Comparison of ENCODE assay signal across 21 cellular contexts in the genomic region with DNA sequence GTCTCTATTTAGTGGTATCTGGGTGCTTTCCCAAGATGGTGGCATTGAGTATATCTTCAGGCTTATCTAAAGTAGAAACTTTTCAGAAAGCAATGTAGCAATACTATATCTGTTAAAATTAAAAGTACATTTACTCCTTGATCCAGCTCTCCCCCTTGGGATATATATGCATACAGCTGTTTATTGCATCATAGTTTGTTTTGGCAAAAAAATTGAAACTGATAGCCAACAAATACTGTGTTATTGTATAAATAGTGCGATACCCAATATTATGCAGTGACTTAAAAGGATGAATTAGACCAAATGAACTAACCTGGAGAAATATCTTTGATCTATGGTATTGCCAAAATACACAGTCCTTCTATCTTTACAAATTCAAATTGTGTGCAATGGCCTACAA. TPM values are rescaled to one million over a fixed set of nuclear protein-coding genes. Genes with fewer than 3 reads are reported as not detected.
A peak's percentile ranks its signal among the peaks of the same experiment; 100 is the strongest.
DNase-seq lines count a peak whose midpoint lies in the region; ATAC-seq, FAIRE-seq and TF ChIP-seq lines count a peak whose summit lies in the region.
"Had no signal": no experiment of that assay in that cellular context is flagged by ENCODE, and none has a peak within 500 bp of the region (broad histone marks: within the 10 kb centered on the region; RNA-seq: fewer than 3 reads in every experiment).

No MANE protein-coding gene starts in this region.

- ATAC-seq in K562 (no peak), GM18867 (IDR thresholded peaks at IDR 0.05; ENCODE audit: unreplicated experiment) (no peak)

- H4K20me1 ChIP-seq in K562 (replicated peaks; ENCODE audit: control insufficient read depth, insufficient read depth, low read length) = no peaks in the 10 kb centered on the region

- H2AFZ ChIP-seq in K562 (ENCODE audit: low read depth, low read length) (no peak overlapping the region), neuronal stem cell (ENCODE audit: low read length) (no peak overlapping the region)
- H2AFZ ChIP-seq: GM23248 had no signal

- no peak overlapping the region for H2AK5ac ChIP-seq in neuronal stem cell (ENCODE audit: low read depth, low read length)

- DNase-seq in LHCN-M2 (ENCODE audit: low read depth) = peak; percentile 19
- no peak for DNase-seq in K562 (ENCODE audit: extremely low read depth in 1 of 4, low spot score in 3 of 4)
- no peak for DNase-seq in neuronal stem cell (ENCODE audit: low spot score)
- DNase-seq in GM13976 (ENCODE audit: low spot score) = no peak
- no peak for DNase-seq in stomach
- DNase-seq: ACHN; BE2C; C1 segment of cervical spinal cord; CD4-positive, CD25-positive, alpha-beta regulatory T cell; CD8-positive, alpha-beta memory T cell; COR-L47; DMS 273 treated with DMSO at 0.1 percent for 48 hours; DMS79; GDM1; GM23248 had no signal

- no peak for TF ChIP-seq RAD21 in K562 (CRISPR knock-in tag; conservative IDR thresholded peaks at IDR 0.05 in 1 of 2, IDR thresholded peaks at IDR 0.05 in 1 of 2)

- no peaks in the 10 kb centered on the region for H3K4me1 ChIP-seq in K562 (replicated peaks in 1 of 2; ENCODE audit: control insufficient read depth in 2 of 2, insufficient read depth in 2 of 2, low read length in 2 of 2)
- H3K4me1 ChIP-seq in neuronal stem cell (ENCODE audit: control insufficient read depth in 2 of 2, insufficient read depth in 1 of 2, low read depth in 1 of 2, low read length in 2 of 2) = no peaks in the 10 kb centered on the region
- no peaks in the 10 kb centered on the region for H3K4me1 ChIP-seq in stomach
- H3K4me1 ChIP-seq: BE2C, HAP-1 had no signal

- no peak overlapping the region for H3K4me2 ChIP-seq in K562 (ENCODE audit: insufficient read depth, low read length)
- peak overlapping the region; percentile 4 for H3K4me2 ChIP-seq in neuronal stem cell (ENCODE audit: insufficient read depth, low read length, poor library complexity, severe bottlenecking)

- no peak for TF ChIP-seq CTCF in K562 (IDR thresholded peaks at IDR 0.05 in 2 of 3, conservative IDR thresholded peaks at IDR 0.05 in 1 of 3; ENCODE audit: insufficient read depth in 2 of 3, low read depth in 1 of 3, low read length in 3 of 3)
- no peak for TF ChIP-seq CTCF in GM13976 (IDR thresholded peaks at IDR 0.05; ENCODE audit: borderline replicate concordance, control extremely low read depth, extremely low read depth, insufficient read depth, missing control alignments)
- TF ChIP-seq CTCF in stomach (IDR thresholded peaks at IDR 0.05) = no peak

- no peak for FAIRE-seq in K562 (lab: Jason Lieb, UNC)
- FAIRE-seq: A204.1, GM12892 had no signal

- no peak overlapping the region for H2BK15ac ChIP-seq in neuronal stem cell (ENCODE audit: low read length)

- no peak overlapping the region for H4K8ac ChIP-seq in neuronal stem cell (ENCODE audit: low read depth, low read length)

- POLR2A ChIA-PET in K562 (lab: Yijun Ruan, JAX) = no interaction called here

- no peaks in the 10 kb centered on the region for H3K9me3 ChIP-seq in K562 (replicated peaks; ENCODE audit: control insufficient read depth, insufficient read depth, low read depth, low read length)
- peaks cover under 1 to 3% of the 10 kb centered on the region in 2 donors for H3K9me3 ChIP-seq in neuronal stem cell (replicated peaks in 1 of 2; ENCODE audit: control insufficient read depth in 2 of 2, insufficient read depth in 1 of 2, low read depth in 1 of 2, low read length in 2 of 2)
- peaks cover 0 to 7% (median 5%) of the 10 kb centered on the region in 4 donors for H3K9me3 ChIP-seq in stomach
- H3K9me3 ChIP-seq: BE2C, HAP-1 had no signal

- H3K79me2 ChIP-seq in K562 (ENCODE audit: control insufficient read depth, insufficient read depth, low read length) = no peaks in the 10 kb centered on the region

- H3K4me3 ChIP-seq in K562 (no peak overlapping the region), neuronal stem cell (ENCODE audit: low read length in 2 of 2) (no peak overlapping the region), stomach (no peak overlapping the region)
- H3K4me3 ChIP-seq: GM23248, HAP-1 had no signal

- 0% methylated on average over 1 of the region's 1 CpG for WGBS in K562 (ENCODE audit: insufficient coverage, low coverage, missing lambda C conversion rate)
- WGBS in neuronal stem cell (ENCODE audit: extremely low coverage in 2 of 2, insufficient read length in 2 of 2, insufficient replicate concordance in 1 of 2), 2 donors = no CpG with 5 or more reads among the region's 1 CpG
- 49 to 64% (median 50%) methylated on average over 1 of the region's 1 CpG for WGBS in stomach, 5 donors

- no peak overlapping the region for H3K4ac ChIP-seq in neuronal stem cell (ENCODE audit: low read length)

- no peak overlapping the region for H3K9ac ChIP-seq in K562 (ENCODE audit: insufficient read depth in 1 of 2, low read depth in 2 of 2, low read length in 2 of 2)
- H3K9ac ChIP-seq in neuronal stem cell (ENCODE audit: low read depth, low read length, poor library complexity) = no peak overlapping the region
- H3K9ac ChIP-seq: GM23248 had no signal

- no peak overlapping the region for H4K91ac ChIP-seq in neuronal stem cell (ENCODE audit: low read depth, low read length, poor library complexity)

- no peaks in the 10 kb centered on the region for H3K9me1 ChIP-seq in K562 (ENCODE audit: control insufficient read depth, insufficient read depth, low read length)

- CTCF ChIA-PET in K562 (lab: Yijun Ruan, JAX; ENCODE audit: low intra/inter-chr PET ratio) = no interaction called here

- no peaks in the 10 kb centered on the region; a peak in 1 of 5 replicates for H3K27me3 ChIP-seq in K562 (ENCODE audit: control insufficient read depth in 2 of 2, insufficient read depth in 2 of 2, low read length in 2 of 2)
- H3K27me3 ChIP-seq in neuronal stem cell (ENCODE audit: control insufficient read depth in 3 of 3, insufficient read depth in 3 of 3, low read depth in 1 of 3, low read length in 3 of 3) = peaks cover 0 to 13% (median 0%) of the 10 kb centered on the region in 3 experiments
- H3K27me3 ChIP-seq in stomach = peaks cover 0 to 6% (median 0%) of the 10 kb centered on the region in 3 donors

- in situ Hi-C loops in K562 (cut with MboI) (no loop called here), GM13976 (cut with MboI; ENCODE audit: low sequenced_read_pairs, unreplicated experiment) (no loop called here)

- H3K23ac ChIP-seq in neuronal stem cell (ENCODE audit: low read depth, low read length, poor library complexity) = no peak overlapping the region

- BruUV-seq in K562 (replicated peaks; lab: Mats Ljungman, UMichigan) = no TSS peak

- TF ChIP-seq EP300 in K562 (IDR thresholded peaks at IDR 0.05; ENCODE audit: low read length) = no peak
- TF ChIP-seq EP300 in stomach (IDR thresholded peaks at IDR 0.05) = no peak

- H2BK5ac ChIP-seq in neuronal stem cell (ENCODE audit: low read length) = no peak overlapping the region

- H3K36me3 ChIP-seq in K562 (ENCODE audit: control insufficient read depth, insufficient read depth, low read length) (no peaks in the 10 kb centered on the region), neuronal stem cell (replicated peaks in 1 of 2; ENCODE audit: control insufficient read depth in 2 of 2, insufficient read depth in 2 of 2, low read length in 2 of 2) (no peaks in the 10 kb centered on the region), stomach (no peaks in the 10 kb centered on the region)
- H3K36me3 ChIP-seq: BE2C, HAP-1 had no signal

- H3K79me1 ChIP-seq in neuronal stem cell (ENCODE audit: low read depth, low read length) = no peaks in the 10 kb centered on the region

- intact Hi-C loops in K562 (cut with micrococcal nuclease) = no loop called here
- intact Hi-C loops in stomach (cut with DNase I; ENCODE audit: low total_unique reads) = no loop called here

- H3K27ac ChIP-seq in K562 (ENCODE audit: extremely low read depth, low read depth, low read length) (no peak overlapping the region), neuronal stem cell (replicated peaks; ENCODE audit: low read length) (no peak overlapping the region), stomach (no peak overlapping the region)
- H3K27ac ChIP-seq: GM23248 had no signal

- no peak overlapping the region for H3K14ac ChIP-seq in neuronal stem cell (ENCODE audit: low read length)

- H2BK12ac ChIP-seq in neuronal stem cell (ENCODE audit: low read length) = no peak overlapping the region

- H2BK120ac ChIP-seq in neuronal stem cell (ENCODE audit: low read depth, low read length) = no peak overlapping the region

- TF ChIP-seq POLR2A in K562 (conservative IDR thresholded peaks at IDR 0.05) = no peak
- no peak for TF ChIP-seq POLR2A in stomach (IDR thresholded peaks at IDR 0.05)

- H3K18ac ChIP-seq in neuronal stem cell (ENCODE audit: low read length) = no peak overlapping the region

RNA-seq across cellular contexts. Expression of gene OR10A3, which starts 8.4 kb away (rescaled TPM):
- total RNA-seq in LHCN-M2 (2014; rRNA removed) = not detected in 2 replicates
- 0.12 TPM for polyA plus RNA-seq in LHCN-M2 (2012)
- not detected in 2 replicates for total RNA-seq in K562 (2011; cell fraction: chromatin; rRNA removed; ENCODE audit: low replicate concordance)
- total RNA-seq in K562 (2011; cell fraction: nucleolus; rRNA removed) = not detected in 2 replicates
- not detected in 2 replicates for total RNA-seq in K562 (2011; cell fraction: nucleoplasm; rRNA removed)
- total RNA-seq in K562 (2014; rRNA removed) = not detected in 2 replicates
- total RNA-seq in K562 (2014; rRNA removed; fragmentation: Illumina TruSeq; extraction: Trizol) = not detected in 2 replicates
- not detected in 2 replicates for total RNA-seq in K562 (2015; rRNA removed; fragmentation: Illumina TruSeq; extraction: Trizol)
- total RNA-seq in K562 (2021) = not detected in 2 replicates
- not detected in 2 replicates for polyA plus RNA-seq in K562 (2011; rRNA removed)
- polyA plus RNA-seq in K562 (2011; cell fraction: cytosol; rRNA removed) = not detected in 2 replicates
- not detected in 2 replicates for polyA plus RNA-seq in K562 (2011; cell fraction: nucleus; rRNA removed)
- polyA plus RNA-seq in K562 (2012) = not detected in 2 replicates
- not detected in 2 replicates for polyA plus RNA-seq in K562 (2014; fragmentation: Illumina TruSeq; extraction: Trizol)
- polyA plus RNA-seq in K562 (2014; fragmentation: Nextera tagmentation; extraction: Ambion mirVana) = not detected
- polyA plus RNA-seq in K562 (2014; rRNA removed) = not detected in 2 replicates
- polyA minus RNA-seq in K562 (2011; rRNA and poly(A)+ RNA removed) = not detected in 2 replicates
- polyA minus RNA-seq in K562 (2011; cell fraction: cytosol; rRNA and poly(A)+ RNA removed) = not detected in 2 replicates
- not detected in 2 replicates for polyA minus RNA-seq in K562 (2011; cell fraction: nucleus; rRNA and poly(A)+ RNA removed)
- polyA plus RNA-seq in neuronal stem cell (2013, experiment 1 of 2) = not detected
- polyA plus RNA-seq in neuronal stem cell (2013, experiment 2 of 2) = not detected
- total RNA-seq in stomach = not detected
- not detected for polyA plus RNA-seq in stomach
- total RNA-seq: CD4-positive, CD25-positive, alpha-beta regulatory T cell; CD8-positive, alpha-beta memory T cell; Daoy; H4 had no signal
- polyA plus RNA-seq: CD4-positive, CD25-positive, alpha-beta regulatory T cell; CD8-positive, alpha-beta memory T cell had no signal

RNA-seq across cellular contexts. Expression of gene NLRP10, which starts 15.3 kb away (rescaled TPM):
- total RNA-seq in LHCN-M2 (2014; rRNA removed) (2.7 and 10.7 TPM in 2 replicates), K562 (2014; rRNA removed) (0.14 TPM in 1 of 2 replicates, not detected in the other), K562 (2014; rRNA removed; fragmentation: Illumina TruSeq; extraction: Trizol) (0.04 TPM in 1 of 2 replicates, not detected in the other), K562 (2015; rRNA removed; fragmentation: Illumina TruSeq; extraction: Trizol) (not detected in 2 replicates), K562 (2021) (0.09 TPM in 1 of 2 replicates, not detected in the other), stomach (not detected)
- polyA plus RNA-seq in LHCN-M2 (2012) = 5.9 TPM
- total RNA-seq in K562 (2011; cell fraction: chromatin; rRNA removed; ENCODE audit: low replicate concordance) = not detected in 2 replicates
- not detected in 2 replicates for total RNA-seq in K562 (2011; cell fraction: nucleolus; rRNA removed)
- not detected in 2 replicates for total RNA-seq in K562 (2011; cell fraction: nucleoplasm; rRNA removed)
- polyA plus RNA-seq in K562 (2011; rRNA removed) (not detected in 2 replicates), K562 (2014; fragmentation: Illumina TruSeq; extraction: Trizol) (not detected in 2 replicates), K562 (2014; fragmentation: Nextera tagmentation; extraction: Ambion mirVana) (not detected), K562 (2014; rRNA removed) (not detected in 2 replicates), stomach (not detected)
- not detected in 2 replicates for polyA plus RNA-seq in K562 (2011; cell fraction: cytosol; rRNA removed)
- polyA plus RNA-seq in K562 (2011; cell fraction: nucleus; rRNA removed) = not detected in 2 replicates
- polyA plus RNA-seq in K562 (2012) = 0.03 and 0.04 TPM in 2 replicates
- polyA minus RNA-seq in K562 (2011; rRNA and poly(A)+ RNA removed) = not detected in 2 replicates
- not detected in 2 replicates for polyA minus RNA-seq in K562 (2011; cell fraction: cytosol; rRNA and poly(A)+ RNA removed)
- not detected in 2 replicates for polyA minus RNA-seq in K562 (2011; cell fraction: nucleus; rRNA and poly(A)+ RNA removed)
- not detected for polyA plus RNA-seq in neuronal stem cell (2013, experiment 1 of 2)
- polyA plus RNA-seq in neuronal stem cell (2013, experiment 2 of 2) = not detected
- total RNA-seq: CD4-positive, CD25-positive, alpha-beta regulatory T cell; CD8-positive, alpha-beta memory T cell; H4 had no signal
- polyA plus RNA-seq: CD4-positive, CD25-positive, alpha-beta regulatory T cell; CD8-positive, alpha-beta memory T cell had no signal

RNA-seq across cellular contexts. Expression of gene OR10A6, which starts 18.9 kb away (rescaled TPM):
- total RNA-seq in LHCN-M2 (2014; rRNA removed) (not detected in 2 replicates), K562 (2014; rRNA removed) (not detected in 2 replicates), K562 (2014; rRNA removed; fragmentation: Illumina TruSeq; extraction: Trizol) (not detected in 2 replicates), K562 (2015; rRNA removed; fragmentation: Illumina TruSeq; extraction: Trizol) (not detected in 2 replicates), K562 (2021) (not detected in 2 replicates), stomach (1 to 10 TPM in 1 of 5 donors, under 1 TPM in 1, not detected in 3; under 0.01 to 9.6 TPM)
- 0.32 TPM for polyA plus RNA-seq in LHCN-M2 (2012)
- total RNA-seq in K562 (2011; cell fraction: chromatin; rRNA removed; ENCODE audit: low replicate concordance) = not detected in 2 replicates
- total RNA-seq in K562 (2011; cell fraction: nucleolus; rRNA removed) = not detected in 2 replicates
- not detected in 2 replicates for total RNA-seq in K562 (2011; cell fraction: nucleoplasm; rRNA removed)
- polyA plus RNA-seq in K562 (2011; rRNA removed) (not detected in 2 replicates), K562 (2014; fragmentation: Illumina TruSeq; extraction: Trizol) (not detected in 2 replicates), K562 (2014; fragmentation: Nextera tagmentation; extraction: Ambion mirVana) (not detected), K562 (2014; rRNA removed) (not detected in 2 replicates), stomach (not detected)
- not detected in 2 replicates for polyA plus RNA-seq in K562 (2011; cell fraction: cytosol; rRNA removed)
- polyA plus RNA-seq in K562 (2011; cell fraction: nucleus; rRNA removed) = not detected in 2 replicates
- not detected in 2 replicates for polyA plus RNA-seq in K562 (2012)
- polyA minus RNA-seq in K562 (2011; rRNA and poly(A)+ RNA removed) = not detected in 2 replicates
- not detected in 2 replicates for polyA minus RNA-seq in K562 (2011; cell fraction: cytosol; rRNA and poly(A)+ RNA removed)
- polyA minus RNA-seq in K562 (2011; cell fraction: nucleus; rRNA and poly(A)+ RNA removed) = not detected in 2 replicates
- polyA plus RNA-seq in neuronal stem cell (2013, experiment 1 of 2) = not detected
- polyA plus RNA-seq in neuronal stem cell (2013, experiment 2 of 2) = not detected
- total RNA-seq: CD4-positive, CD25-positive, alpha-beta regulatory T cell; CD8-positive, alpha-beta memory T cell; Daoy; H4 had no signal
- polyA plus RNA-seq: CD4-positive, CD25-positive, alpha-beta regulatory T cell; CD8-positive, alpha-beta memory T cell had no signal

RNA-seq across cellular contexts. Expression of gene EIF3F, which starts 37.2 kb away (rescaled TPM):
- total RNA-seq in LHCN-M2 (2014; rRNA removed) = 220 and 355 TPM in 2 replicates
- polyA plus RNA-seq in LHCN-M2 (2012) = 450 TPM
- total RNA-seq in K562 (2011; cell fraction: chromatin; rRNA removed; ENCODE audit: low replicate concordance) = 69.6 and 84.0 TPM in 2 replicates
- 51.2 and 55.0 TPM in 2 replicates for total RNA-seq in K562 (2011; cell fraction: nucleolus; rRNA removed)
- total RNA-seq in K562 (2011; cell fraction: nucleoplasm; rRNA removed) = 90.5 and 144 TPM in 2 replicates
- 189 and 258 TPM in 2 replicates for total RNA-seq in K562 (2014; rRNA removed)
- total RNA-seq in K562 (2014; rRNA removed; fragmentation: Illumina TruSeq; extraction: Trizol) = 168 and 174 TPM in 2 replicates
- 135 and 137 TPM in 2 replicates for total RNA-seq in K562 (2015; rRNA removed; fragmentation: Illumina TruSeq; extraction: Trizol)
- 254 and 259 TPM in 2 replicates for total RNA-seq in K562 (2021)
- 68.6 and 86.1 TPM in 2 replicates for polyA plus RNA-seq in K562 (2011; rRNA removed)
- 138 and 276 TPM in 2 replicates for polyA plus RNA-seq in K562 (2011; cell fraction: cytosol; rRNA removed)
- polyA plus RNA-seq in K562 (2011; cell fraction: nucleus; rRNA removed) = 112 and 136 TPM in 2 replicates
- polyA plus RNA-seq in K562 (2012) = 209 and 427 TPM in 2 replicates
- 232 and 237 TPM in 2 replicates for polyA plus RNA-seq in K562 (2014; fragmentation: Illumina TruSeq; extraction: Trizol)
- 10 to 100 TPM; 50.1 to 59.7 TPM for polyA plus RNA-seq in K562 (2014; fragmentation: Nextera tagmentation; extraction: Ambion mirVana)
- polyA plus RNA-seq in K562 (2014; rRNA removed) = 92.3 and 114 TPM in 2 replicates
- polyA minus RNA-seq in K562 (2011; rRNA and poly(A)+ RNA removed) = 109 and 158 TPM in 2 replicates
- 133 and 178 TPM in 2 replicates for polyA minus RNA-seq in K562 (2011; cell fraction: cytosol; rRNA and poly(A)+ RNA removed)
- polyA minus RNA-seq in K562 (2011; cell fraction: nucleus; rRNA and poly(A)+ RNA removed) = 35.4 and 57.6 TPM in 2 replicates
- polyA plus RNA-seq in neuronal stem cell (2013, experiment 1 of 2) = 844 TPM
- polyA plus RNA-seq in neuronal stem cell (2013, experiment 2 of 2) = 868 TPM
- 100 to 1,000 TPM; 102 to 204 (median 136) TPM for total RNA-seq in stomach
- polyA plus RNA-seq in stomach = 100 to 1,000 TPM; 243 to 580 (median 328) TPM
